Comparison of ENCODE assay signal across 1 cellular context in genomic region chr1:67711850-67712202, GRCh38.
TF ChIP-seq lines count a peak whose summit lies in the region.

No MANE protein-coding gene starts in this region.

TF ChIP-seq in HepG2, 621 proteins besides CTCF, POLR2A, EP300 and RAD21 (continued from another document):
- TF ChIP-seq MLXIP (CRISPR knock-in tag; IDR thresholded peaks at IDR 0.05; ENCODE audit: borderline replicate concordance), result no peak
